In genomic region chr6:14126250-14126649, GRCh38 we compare ENCODE assay signal across 16 cellular contexts.
"Had no signal": no experiment of that assay in that cellular context is flagged by ENCODE, and none has a peak within 500 bp of the region (broad histone marks: within the 10 kb centered on the region; RNA-seq: fewer than 3 reads in every experiment).

No MANE protein-coding gene starts in this region.

- H3K9me3 ChIP-seq: adrenal gland, prostate gland, right atrium auricular region, suprapubic skin, transverse colon, vagina had no signal

- DNase-seq: activated CD4-positive, alpha-beta T cell treated with anti-CD3 and anti-CD28 coated beads, Interleukin-2, amount 50 U/mL, for 1 hour; activated CD8-positive, alpha-beta memory T cell treated with anti-CD3 and anti-CD28 coated beads, Interleukin-2, amount 50 U/mL, for 48 hours; activated gamma-delta T cell; activated T-cell treated with anti-CD3 and anti-CD28 coated beads, Interleukin-2, amount 50 U/mL, for 48 hours; adrenal gland; dermis blood vessel endothelial cell; effector memory CD4-positive, alpha-beta T cell; left ventricle myocardium superior; stimulated activated naive CD8-positive, alpha-beta T cell treated with anti-CD3 and anti-CD28 coated beads, Interleukin-15, amount 100 ng/mL, for 72 hours; T1000; transverse colon had no signal

- H3K4me3 ChIP-seq: adrenal gland, prostate gland, right atrium auricular region, skin epidermis, suprapubic skin, transverse colon, vagina had no signal

- ATAC-seq: left ventricle myocardium superior; stimulated activated naive CD8-positive, alpha-beta T cell treated with anti-CD3 and anti-CD28 coated beads, Interleukin-15, amount 100 ng/mL, for 72 hours had no signal

- H3K27me3 ChIP-seq: adrenal gland, right atrium auricular region, suprapubic skin, transverse colon, vagina had no signal

- H3K27ac ChIP-seq: adrenal gland, prostate gland, right atrium auricular region, skin epidermis, suprapubic skin, transverse colon, vagina had no signal

- H3K4me1 ChIP-seq: prostate gland had no signal

- H3K36me3 ChIP-seq: adrenal gland, prostate gland, right atrium auricular region, suprapubic skin, transverse colon, vagina had no signal
